8 cellular contexts compared by ENCODE assay signal in the genomic region with DNA sequence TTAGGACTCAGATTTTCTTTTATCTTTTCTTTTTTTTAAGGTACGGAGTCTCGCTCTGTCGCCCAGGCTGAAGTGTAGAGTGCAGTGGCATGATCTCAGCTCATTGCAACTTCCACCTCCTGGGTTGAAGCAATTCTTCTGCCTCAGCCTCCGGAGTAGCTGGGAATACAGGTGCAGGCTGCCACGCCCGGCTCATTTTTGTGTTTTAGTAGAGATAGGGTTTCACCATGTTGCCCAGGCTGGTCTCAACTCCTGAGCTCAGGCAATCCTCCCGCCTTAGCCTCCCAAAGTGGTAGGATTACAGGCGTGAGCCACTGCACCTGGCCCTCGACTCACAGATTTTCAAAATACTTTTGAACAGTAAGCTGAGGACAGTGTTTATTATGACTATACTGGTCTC. TPM values are rescaled to one million over a fixed set of nuclear protein-coding genes. Genes with fewer than 3 reads are reported as not detected.
A peak's percentile ranks its signal among the peaks of the same experiment; 100 is the strongest.
DNase-seq lines count a peak whose midpoint lies in the region; ATAC-seq, FAIRE-seq and TF ChIP-seq lines count a peak whose summit lies in the region.
"Not testable (repeated sequence)": the region's sequence is repeated elsewhere in the genome, so short reads cannot be mapped to it uniquely, and the experiment has no call there.

No MANE protein-coding gene starts in this region.

- not testable (repeated sequence) for TF ChIP-seq RAD21 in K562 (CRISPR knock-in tag; conservative IDR thresholded peaks at IDR 0.05 in 1 of 2, IDR thresholded peaks at IDR 0.05 in 1 of 2)

- H3K4me3 ChIP-seq in DOHH2 (ENCODE audit: low read length) = peak overlapping the region; percentile 93
- not testable (repeated sequence) for H3K4me3 ChIP-seq in MM.1S (ENCODE audit: low read length); K562; trophoblast cell (ENCODE audit: low read depth, low read length); transverse colon

- not testable (repeated sequence) for H2BK5ac ChIP-seq in trophoblast cell (ENCODE audit: low read depth, low read length, poor library complexity)

- CTCF ChIA-PET in RWPE1 (lab: Yijun Ruan, JAX) = interaction anchor here (0.9 kb wide), 1 partner anchor 35 kb away, joined by 3 read pairs; no protein-coding TSS in a partner anchor
- CTCF ChIA-PET in activated CD8-positive, alpha-beta memory T cell treated with anti-CD3 and anti-CD28 coated beads, Interleukin-2, amount 10 ng/mL, durations not matched to agents 7 days and 5 days (lab: Charles Lee) = interaction anchor here (0.8 to 1.7 kb wide), 3 partner anchors 17 to 161 kb away, joined by 3 to 7 read pairs (median 3); a partner anchor contains a TSS
- CTCF ChIA-PET in K562 (lab: Yijun Ruan, JAX; ENCODE audit: low intra/inter-chr PET ratio) = not testable (repeated sequence)

- not testable (repeated sequence) for H3K14ac ChIP-seq in trophoblast cell (ENCODE audit: low read length)

- H3K36me3 ChIP-seq in DOHH2 (ENCODE audit: control insufficient read depth, low read length) = peaks cover 24% of the 10 kb centered on the region
- not testable (repeated sequence) for H3K36me3 ChIP-seq in MM.1S (replicated peaks; ENCODE audit: insufficient read depth, low read length); K562 (ENCODE audit: control insufficient read depth, insufficient read depth, low read length); trophoblast cell (ENCODE audit: control insufficient read depth in 1 of 2, insufficient read depth in 2 of 2, low read length in 2 of 2); transverse colon

- POLR2A ChIA-PET in RWPE1 (lab: Yijun Ruan, JAX; ENCODE audit: low non-redundant PET) = interaction anchor here (0.6 kb wide), 2 partner anchors 92 to 313 kb away, joined by 3 to 4 read pairs; no protein-coding TSS in a partner anchor
- POLR2A ChIA-PET in K562 (lab: Yijun Ruan, JAX) = interaction anchor here (0.9 to 1.2 kb wide), 2 partner anchors 56 to 63 kb away, joined by 3 to 6 read pairs; no protein-coding TSS in a partner anchor

- H3K9me3 Mint-ChIP-seq in activated CD8-positive, alpha-beta memory T cell treated with anti-CD3 and anti-CD28 coated beads, Interleukin-2, amount 10 ng/mL, durations not matched to agents 7 days and 5 days (ENCODE audit: low read depth) = not testable (repeated sequence)

- H2AK5ac ChIP-seq in trophoblast cell (ENCODE audit: low read length) = not testable (repeated sequence)

- in situ Hi-C loops in K562 (cut with MboI) = loop anchor here (5.0 kb wide), 1 partner anchor 57 kb away; no protein-coding TSS in a partner anchor
- in situ Hi-C loops in transverse colon (cut with MboI; ENCODE audit: low pct_ligation_motif_present in 1 of 4, low pct_unique_long_range_greater_than_20kb in 1 of 4, low sequenced_read_pairs in 3 of 4) = loop anchor here in 1 of 4 donors (5.0 kb wide), 1 partner anchor 57 kb away; no protein-coding TSS in a partner anchor

- H3K4ac ChIP-seq in trophoblast cell (ENCODE audit: low read depth, low read length) = not testable (repeated sequence)

- H3K23ac ChIP-seq in trophoblast cell (ENCODE audit: low read length) = not testable (repeated sequence)

- H3K9me2 ChIP-seq in DOHH2 (replicated peaks; ENCODE audit: control insufficient read depth, low read length); MM.1S (replicated peaks; ENCODE audit: insufficient read depth, low read length): not testable (repeated sequence)

- not testable (repeated sequence) for H2BK120ac ChIP-seq in trophoblast cell (ENCODE audit: insufficient read depth, low read length, poor library complexity)

- H3K79me2 ChIP-seq in DOHH2 (ENCODE audit: control insufficient read depth, low read length) (peaks cover 41% of the 10 kb centered on the region), MM.1S (ENCODE audit: low read length) (peaks cover 13% of the 10 kb centered on the region), K562 (ENCODE audit: control insufficient read depth, insufficient read depth, low read length) (peaks cover 14% of the 10 kb centered on the region)
- not testable (repeated sequence) for H3K79me2 ChIP-seq in trophoblast cell (ENCODE audit: control insufficient read depth, insufficient read depth, low read length, poor library complexity)

- WGBS in K562 (ENCODE audit: insufficient coverage, low coverage, missing lambda C conversion rate) = 74% methylated on average over 9 of the region's 9 CpGs
- no CpG with 5 or more reads among the region's 9 CpGs for WGBS in trophoblast cell (ENCODE audit: extremely low coverage, insufficient coverage, insufficient read length)
- 75 to 88% methylated on average over 5 to 9 of the region's 9 CpGs for WGBS in transverse colon (ENCODE audit: low coverage in 1 of 2), 2 donors

- not testable (repeated sequence) for H4K12ac ChIP-seq in trophoblast cell (ENCODE audit: low read depth, low read length)

- peak overlapping the region; percentile 94 for H3K4me3 Mint-ChIP-seq in activated CD8-positive, alpha-beta memory T cell treated with anti-CD3 and anti-CD28 coated beads, Interleukin-2, amount 10 ng/mL, durations not matched to agents 7 days and 5 days

- not testable (repeated sequence) for H4K8ac ChIP-seq in trophoblast cell (ENCODE audit: low read depth, low read length)

- BruUV-seq in K562 (replicated peaks; lab: Mats Ljungman, UMichigan) = not testable (repeated sequence)

- intact Hi-C loops in K562 (cut with micrococcal nuclease); transverse colon (cut with DNase I; ENCODE audit: low total_unique reads): not testable (repeated sequence)

- H2BK12ac ChIP-seq in trophoblast cell (ENCODE audit: low read length) = not testable (repeated sequence)

- H3K27me3 ChIP-seq in DOHH2 (ENCODE audit: control insufficient read depth, low read length); MM.1S (replicated peaks; ENCODE audit: insufficient read depth, low read length); K562 (ENCODE audit: control insufficient read depth in 2 of 2, insufficient read depth in 2 of 2, low read length in 2 of 2); trophoblast cell (ENCODE audit: insufficient read depth, low read length); transverse colon: not testable (repeated sequence)

- peaks cover 13% of the 10 kb centered on the region for H3K79me1 ChIP-seq in trophoblast cell (ENCODE audit: low read length)

- H3K4me2 ChIP-seq in DOHH2 (ENCODE audit: low read length) (peak overlapping the region; percentile 93), MM.1S (ENCODE audit: low read depth, low read length) (peak overlapping the region; percentile 85), K562 (ENCODE audit: insufficient read depth, low read length) (peak overlapping the region; percentile 43; the same call in 1 of the 2 replicates)
- not testable (repeated sequence) for H3K4me2 ChIP-seq in trophoblast cell (ENCODE audit: low read length)

- not testable (repeated sequence) for H3K9ac ChIP-seq in MM.1S (ENCODE audit: low read length); trophoblast cell (ENCODE audit: low read length)
- H3K9ac ChIP-seq in K562 (ENCODE audit: insufficient read depth in 1 of 2, low read depth in 2 of 2, low read length in 2 of 2) = peak overlapping the region in 1 of 2 experiments; percentile 81; a peak in 1 of 4 replicates

- FAIRE-seq in K562 (lab: Jason Lieb, UNC) = not testable (repeated sequence)

- not testable (repeated sequence) for TF ChIP-seq CTCF in DOHH2 (IDR thresholded peaks at IDR 0.05; ENCODE audit: low read depth, low read length, poor library complexity, severe bottlenecking); MM.1S (IDR thresholded peaks at IDR 0.05; ENCODE audit: low read length); RWPE1 (conservative IDR thresholded peaks at IDR 0.05; ENCODE audit: low read depth); K562 (IDR thresholded peaks at IDR 0.05 in 2 of 3, conservative IDR thresholded peaks at IDR 0.05 in 1 of 3; ENCODE audit: insufficient read depth in 2 of 3, low read depth in 1 of 3, low read length in 3 of 3); transverse colon (IDR thresholded peaks at IDR 0.05)

- not testable (repeated sequence) for DNase-seq in MM.1S; RWPE1 (ENCODE audit: low spot score); activated CD8-positive, alpha-beta memory T cell treated with anti-CD3 and anti-CD28 coated beads, Interleukin-2, amount 10 ng/mL, durations not matched to agents 7 days and 5 days; K562 (ENCODE audit: extremely low read depth in 1 of 4, low spot score in 3 of 4); transverse colon
- DNase-seq in kidney tubule cell (ENCODE audit: low spot score) = peak; percentile 21
- DNase-seq in trophoblast cell = peak; percentile 10 to 45

- H3K27me3 Mint-ChIP-seq in activated CD8-positive, alpha-beta memory T cell treated with anti-CD3 and anti-CD28 coated beads, Interleukin-2, amount 10 ng/mL, durations not matched to agents 7 days and 5 days = not testable (repeated sequence)

- H3K18ac ChIP-seq in trophoblast cell (ENCODE audit: low read length) = not testable (repeated sequence)

- H2AFZ ChIP-seq in MM.1S (ENCODE audit: low read length); K562 (ENCODE audit: low read depth, low read length); trophoblast cell (ENCODE audit: insufficient read depth, low read length, poor library complexity): not testable (repeated sequence)

- H3F3A ChIP-seq in DOHH2 (ENCODE audit: control insufficient read depth, insufficient read depth) (peaks cover 54% of the 10 kb centered on the region), MM.1S (ENCODE audit: insufficient read depth, low read length) (peaks cover 40% of the 10 kb centered on the region)

- not testable (repeated sequence) for H3K9me3 ChIP-seq in DOHH2 (ENCODE audit: control insufficient read depth, insufficient read depth, low read length); MM.1S (replicated peaks; ENCODE audit: insufficient read depth, low read length); K562 (replicated peaks; ENCODE audit: control insufficient read depth, insufficient read depth, low read depth, low read length); trophoblast cell (ENCODE audit: insufficient read depth, low read depth, low read length); transverse colon

- H3K9me1 ChIP-seq in K562 (ENCODE audit: control insufficient read depth, insufficient read depth, low read length) = not testable (repeated sequence)

- peak overlapping the region; percentile 100 for H3K27ac ChIP-seq in DOHH2 (ENCODE audit: low read depth, low read length)
- peak overlapping the region; percentile 85; the same call in 1 of the 2 replicates for H3K27ac ChIP-seq in MM.1S (ENCODE audit: low read length)
- peak overlapping the region; percentile 65 for H3K27ac ChIP-seq in RWPE1
- not testable (repeated sequence) for H3K27ac ChIP-seq in K562 (ENCODE audit: extremely low read depth, low read depth, low read length); trophoblast cell (ENCODE audit: low read depth, low read length)
- peak overlapping the region; percentile 88 to 95 (median 94) for H3K27ac ChIP-seq in transverse colon

- ATAC-seq in activated CD8-positive, alpha-beta memory T cell treated with anti-CD3 and anti-CD28 coated beads, Interleukin-2, amount 10 ng/mL, durations not matched to agents 7 days and 5 days; K562: not testable (repeated sequence)

- not testable (repeated sequence) for H4K91ac ChIP-seq in trophoblast cell (ENCODE audit: low read depth, low read length)

- TF ChIP-seq EP300 in K562 (IDR thresholded peaks at IDR 0.05; ENCODE audit: low read length); transverse colon (IDR thresholded peaks at IDR 0.05; ENCODE audit: low read depth): not testable (repeated sequence)

- peak overlapping the region; percentile 97 for H3K27ac Mint-ChIP-seq in activated CD8-positive, alpha-beta memory T cell treated with anti-CD3 and anti-CD28 coated beads, Interleukin-2, amount 10 ng/mL, durations not matched to agents 7 days and 5 days

- H3K4me1 ChIP-seq in DOHH2 (ENCODE audit: control insufficient read depth, low read length) = peaks cover 77% of the 10 kb centered on the region
- peaks cover 30% of the 10 kb centered on the region for H3K4me1 ChIP-seq in MM.1S (ENCODE audit: low read length)
- peaks cover 16 to 22% of the 10 kb centered on the region in 2 experiments; a peak in 4 of 5 replicates for H3K4me1 ChIP-seq in K562 (replicated peaks in 1 of 2; ENCODE audit: control insufficient read depth in 2 of 2, insufficient read depth in 2 of 2, low read length in 2 of 2)
- H3K4me1 ChIP-seq in trophoblast cell (ENCODE audit: control insufficient read depth in 1 of 2, insufficient read depth in 2 of 2, low read length in 2 of 2) = not testable (repeated sequence)
- H3K4me1 ChIP-seq in transverse colon = peaks cover 11 to 30% (median 14%) of the 10 kb centered on the region in 4 donors

- not testable (repeated sequence) for TF ChIP-seq POLR2A in K562 (conservative IDR thresholded peaks at IDR 0.05); transverse colon (IDR thresholded peaks at IDR 0.05)

- H4K20me1 ChIP-seq in DOHH2 (ENCODE audit: control insufficient read depth, insufficient read depth, low read depth, low read length); MM.1S (ENCODE audit: insufficient read depth, low read length); K562 (replicated peaks; ENCODE audit: control insufficient read depth, insufficient read depth, low read length): not testable (repeated sequence)

- H3K36me3 Mint-ChIP-seq in activated CD8-positive, alpha-beta memory T cell treated with anti-CD3 and anti-CD28 coated beads, Interleukin-2, amount 10 ng/mL, durations not matched to agents 7 days and 5 days = not testable (repeated sequence)

- peaks cover 48% of the 10 kb centered on the region for H3K4me1 Mint-ChIP-seq in activated CD8-positive, alpha-beta memory T cell treated with anti-CD3 and anti-CD28 coated beads, Interleukin-2, amount 10 ng/mL, durations not matched to agents 7 days and 5 days

RNA-seq across cellular contexts. Expression of a gene that starts 17.1 kb away (rescaled TPM):
- total RNA-seq in activated CD8-positive, alpha-beta memory T cell treated with anti-CD3 and anti-CD28 coated beads, Interleukin-2, amount 10 ng/mL, durations not matched to agents 7 days and 5 days = 1 to 10 TPM; 1.9 to 2.7 TPM
- 4.8 and 7.6 TPM in 2 replicates for total RNA-seq in K562 (2011; cell fraction: chromatin; rRNA removed; ENCODE audit: low replicate concordance)
- 4.8 and 5.1 TPM in 2 replicates for total RNA-seq in K562 (2011; cell fraction: nucleolus; rRNA removed)
- total RNA-seq in K562 (2011; cell fraction: nucleoplasm; rRNA removed) = 5.8 and 8.5 TPM in 2 replicates
- 2.7 and 3.2 TPM in 2 replicates for total RNA-seq in K562 (2014; rRNA removed)
- total RNA-seq in K562 (2014; rRNA removed; fragmentation: Illumina TruSeq; extraction: Trizol) = 4.1 and 4.3 TPM in 2 replicates
- 3.7 and 4.3 TPM in 2 replicates for total RNA-seq in K562 (2015; rRNA removed; fragmentation: Illumina TruSeq; extraction: Trizol)
- total RNA-seq in K562 (2021) = 1.9 and 3.5 TPM in 2 replicates
- polyA plus RNA-seq in K562 (2011; rRNA removed) = 5.5 and 5.9 TPM in 2 replicates
- 4.7 and 4.9 TPM in 2 replicates for polyA plus RNA-seq in K562 (2011; cell fraction: cytosol; rRNA removed)
- 2.3 and 3.1 TPM in 2 replicates for polyA plus RNA-seq in K562 (2011; cell fraction: nucleus; rRNA removed)
- 2.6 and 6.6 TPM in 2 replicates for polyA plus RNA-seq in K562 (2012)
- polyA plus RNA-seq in K562 (2014; fragmentation: Illumina TruSeq; extraction: Trizol) = 4.1 and 4.2 TPM in 2 replicates
- polyA plus RNA-seq in K562 (2014; fragmentation: Nextera tagmentation; extraction: Ambion mirVana) = 1 to 10 TPM; 6.1 to 6.5 TPM
- polyA plus RNA-seq in K562 (2014; rRNA removed) = 3.2 and 3.7 TPM in 2 replicates
- 1.4 and 1.7 TPM in 2 replicates for polyA minus RNA-seq in K562 (2011; rRNA and poly(A)+ RNA removed)
- 1.3 and 1.7 TPM in 2 replicates for polyA minus RNA-seq in K562 (2011; cell fraction: cytosol; rRNA and poly(A)+ RNA removed)
- 1.3 and 2.7 TPM in 2 replicates for polyA minus RNA-seq in K562 (2011; cell fraction: nucleus; rRNA and poly(A)+ RNA removed)
- 1.5 and 1.8 TPM in 2 replicates for polyA plus RNA-seq in trophoblast cell (2013)
- total RNA-seq in transverse colon = 10 to 100 TPM in 1 of 4 donors, 1 to 10 TPM in 3; 6.3 to 15.0 (median 7.9) TPM

RNA-seq across cellular contexts. Expression of a gene that starts 45.0 kb away (rescaled TPM):
- 100 to 1,000 TPM; 446 to 512 TPM for total RNA-seq in activated CD8-positive, alpha-beta memory T cell treated with anti-CD3 and anti-CD28 coated beads, Interleukin-2, amount 10 ng/mL, durations not matched to agents 7 days and 5 days
- 85.6 and 109 TPM in 2 replicates for total RNA-seq in K562 (2011; cell fraction: chromatin; rRNA removed; ENCODE audit: low replicate concordance)
- 72.0 and 75.3 TPM in 2 replicates for total RNA-seq in K562 (2011; cell fraction: nucleolus; rRNA removed)
- 72.8 and 78.1 TPM in 2 replicates for total RNA-seq in K562 (2011; cell fraction: nucleoplasm; rRNA removed)
- total RNA-seq in K562 (2014; rRNA removed) (475 and 482 TPM in 2 replicates), K562 (2014; rRNA removed; fragmentation: Illumina TruSeq; extraction: Trizol) (350 and 367 TPM in 2 replicates), K562 (2015; rRNA removed; fragmentation: Illumina TruSeq; extraction: Trizol) (425 and 438 TPM in 2 replicates), K562 (2021) (436 and 489 TPM in 2 replicates), transverse colon (100 to 1,000 TPM; 127 to 171 (median 155) TPM)
- polyA plus RNA-seq in K562 (2011; rRNA removed) (331 and 341 TPM in 2 replicates), K562 (2014; fragmentation: Illumina TruSeq; extraction: Trizol) (450 and 461 TPM in 2 replicates), K562 (2014; fragmentation: Nextera tagmentation; extraction: Ambion mirVana) (100 to 1,000 TPM; 192 to 289 TPM), K562 (2014; rRNA removed) (390 and 416 TPM in 2 replicates)
- 281 and 294 TPM in 2 replicates for polyA plus RNA-seq in K562 (2011; cell fraction: cytosol; rRNA removed)
- polyA plus RNA-seq in K562 (2011; cell fraction: nucleus; rRNA removed) = 122 and 160 TPM in 2 replicates
- 322 and 499 TPM in 2 replicates for polyA plus RNA-seq in K562 (2012)
- 441 and 450 TPM in 2 replicates for polyA minus RNA-seq in K562 (2011; rRNA and poly(A)+ RNA removed)
- 190 and 194 TPM in 2 replicates for polyA minus RNA-seq in K562 (2011; cell fraction: cytosol; rRNA and poly(A)+ RNA removed)
- 39.4 and 62.3 TPM in 2 replicates for polyA minus RNA-seq in K562 (2011; cell fraction: nucleus; rRNA and poly(A)+ RNA removed)
- polyA plus RNA-seq in trophoblast cell (2013) = 123 and 124 TPM in 2 replicates
